In the genomic region with DNA sequence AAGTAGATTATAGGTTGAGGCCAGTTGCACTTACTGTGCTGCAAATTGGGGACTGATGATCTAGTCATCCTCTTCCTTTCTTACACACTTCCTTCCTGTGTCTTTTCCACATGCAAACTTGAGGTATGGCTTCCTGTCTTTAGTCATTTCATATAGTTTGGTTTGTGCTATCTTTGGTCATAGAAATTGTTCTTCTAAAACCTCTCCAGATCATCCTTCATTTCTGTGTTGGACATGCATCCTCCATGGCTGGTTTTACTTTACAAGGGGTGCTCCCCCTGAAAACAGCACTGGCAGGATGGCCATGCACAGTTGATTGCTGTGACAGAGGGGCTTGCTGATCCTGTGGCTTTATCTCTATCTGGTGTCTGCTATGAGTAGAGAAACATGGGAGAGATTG, we compare ENCODE assay signal across 1 cellular context.
TF ChIP-seq lines count a peak whose summit lies in the region.

No MANE protein-coding gene starts in this region.

TF ChIP-seq in GM12878, 131 proteins besides CTCF, POLR2A, EP300 and RAD21 (continued from another document):
- TF ChIP-seq DPF2 (IDR thresholded peaks at IDR 0.05) (no peak), BRCA1 (IDR thresholded peaks at IDR 0.05; ENCODE audit: low read depth, low read length) (no peak), GABPA (IDR thresholded peaks at IDR 0.05; ENCODE audit: low read depth) (0 out of 2 replicates have a peak, but pooled peaks have one; percentile 61), EED (IDR thresholded peaks at IDR 0.05; ENCODE audit: low read depth) (peak; percentile 85), CREB1 (IDR thresholded peaks at IDR 0.05; ENCODE audit: low read depth) (peak; percentile 65; the same call in 1 of the 2 replicates), FOXM1 (IDR thresholded peaks at IDR 0.05; ENCODE audit: low read depth, low read length) (peak; percentile 81; the same call in 1 of the 2 replicates), ATF7 (IDR thresholded peaks at IDR 0.05; ENCODE audit: low read depth) (peak; percentile 13; the same call in 1 of the 2 replicates), NFIC (IDR thresholded peaks at IDR 0.05; ENCODE audit: low read depth, low read length) (peak; percentile 94), RUNX3 (IDR thresholded peaks at IDR 0.05; ENCODE audit: low read length) (peak; percentile 94), JUND (IDR thresholded peaks at IDR 0.05; ENCODE audit: low read depth, low read length) (no peak), CBFB (IDR thresholded peaks at IDR 0.05; ENCODE audit: low read depth) (0 out of 2 replicates have a peak, but pooled peaks have one; percentile 59), ETV6 (conservative IDR thresholded peaks at IDR 0.05 in 1 of 2, IDR thresholded peaks at IDR 0.05 in 1 of 2; ENCODE audit: borderline replicate concordance in 1 of 2, low read depth in 1 of 2) (peak in 1 of 2 experiments; percentile 100; a peak in 2 of 4 replicates), NRF1 (conservative IDR thresholded peaks at IDR 0.05; ENCODE audit: low read depth, low read length) (no peak), MEF2A (IDR thresholded peaks at IDR 0.05; ENCODE audit: insufficient read depth, low read depth, low read length) (peak; percentile 87), SPI1 (IDR thresholded peaks at IDR 0.05; ENCODE audit: borderline replicate concordance, insufficient read depth, low read depth, low read length) (peak; percentile 40; the same call in 1 of the 2 replicates), RAD51 (IDR thresholded peaks at IDR 0.05) (no peak), ZBED1 (IDR thresholded peaks at IDR 0.05; ENCODE audit: borderline replicate concordance) (peak; percentile 69; the same call in 1 of the 2 replicates), IKZF2 (IDR thresholded peaks at IDR 0.05) (peak; percentile 38; a peak in 1 of 4 replicates)
- TF ChIP-seq, protein P1, sequence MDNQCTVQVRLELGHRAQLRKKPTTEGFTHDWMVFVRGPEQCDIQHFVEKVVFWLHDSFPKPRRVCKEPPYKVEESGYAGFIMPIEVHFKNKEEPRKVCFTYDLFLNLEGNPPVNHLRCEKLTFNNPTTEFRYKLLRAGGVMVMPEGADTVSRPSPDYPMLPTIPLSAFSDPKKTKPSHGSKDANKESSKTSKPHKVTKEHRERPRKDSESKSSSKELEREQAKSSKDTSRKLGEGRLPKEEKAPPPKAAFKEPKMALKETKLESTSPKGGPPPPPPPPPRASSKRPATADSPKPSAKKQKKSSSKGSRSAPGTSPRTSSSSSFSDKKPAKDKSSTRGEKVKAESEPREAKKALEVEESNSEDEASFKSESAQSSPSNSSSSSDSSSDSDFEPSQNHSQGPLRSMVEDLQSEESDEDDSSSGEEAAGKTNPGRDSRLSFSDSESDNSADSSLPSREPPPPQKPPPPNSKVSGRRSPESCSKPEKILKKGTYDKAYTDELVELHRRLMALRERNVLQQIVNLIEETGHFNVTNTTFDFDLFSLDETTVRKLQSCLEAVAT (IDR thresholded peaks at IDR 0.05) = no peak
- TF ChIP-seq, protein P2, sequence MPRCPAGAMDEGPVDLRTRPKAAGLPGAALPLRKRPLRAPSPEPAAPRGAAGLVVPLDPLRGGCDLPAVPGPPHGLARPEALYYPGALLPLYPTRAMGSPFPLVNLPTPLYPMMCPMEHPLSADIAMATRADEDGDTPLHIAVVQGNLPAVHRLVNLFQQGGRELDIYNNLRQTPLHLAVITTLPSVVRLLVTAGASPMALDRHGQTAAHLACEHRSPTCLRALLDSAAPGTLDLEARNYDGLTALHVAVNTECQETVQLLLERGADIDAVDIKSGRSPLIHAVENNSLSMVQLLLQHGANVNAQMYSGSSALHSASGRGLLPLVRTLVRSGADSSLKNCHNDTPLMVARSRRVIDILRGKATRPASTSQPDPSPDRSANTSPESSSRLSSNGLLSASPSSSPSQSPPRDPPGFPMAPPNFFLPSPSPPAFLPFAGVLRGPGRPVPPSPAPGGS (IDR thresholded peaks at IDR 0.05; ENCODE audit: borderline replicate concordance, insufficient read depth, low read depth, low read length, poor library complexity, severe bottlenecking) = peak; percentile 42
